Comparison of ENCODE assay signal across 15 cellular contexts in the genomic region with DNA sequence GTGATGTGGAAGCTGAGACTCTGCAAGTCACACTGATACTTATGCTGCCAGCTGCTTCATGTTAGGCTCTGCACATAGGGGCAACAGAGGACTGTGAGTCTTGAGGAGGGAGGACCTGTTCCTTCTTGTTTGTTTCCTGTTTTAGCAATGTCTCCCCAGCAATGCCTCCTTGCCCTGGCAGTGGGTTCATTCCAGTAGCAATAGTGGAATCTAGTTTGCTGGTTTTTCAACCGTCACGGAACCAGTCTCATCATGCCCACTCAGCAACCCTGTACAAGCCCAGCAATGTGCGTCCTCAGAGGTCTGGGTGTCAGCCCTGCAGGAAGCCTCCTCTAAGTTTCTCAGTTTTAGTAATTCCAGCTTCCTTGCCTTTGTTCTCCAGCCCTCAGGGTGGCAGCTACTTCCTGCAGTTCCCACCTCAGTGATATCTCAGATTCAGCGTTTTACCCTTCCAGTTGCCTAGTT. TPM values are rescaled to one million over a fixed set of nuclear protein-coding genes. Genes with fewer than 3 reads are reported as not detected.
DNase-seq lines count a peak whose midpoint lies in the region; ATAC-seq, FAIRE-seq and TF ChIP-seq lines count a peak whose summit lies in the region.
"Had no signal": no experiment of that assay in that cellular context is flagged by ENCODE, and none has a peak within 500 bp of the region (broad histone marks: within the 10 kb centered on the region; RNA-seq: fewer than 3 reads in every experiment).

No MANE protein-coding gene starts in this region.

- BruUV-seq in Panc1 (replicated peaks; lab: Mats Ljungman, UMichigan), result no TSS peak

- peaks cover 0 to 2% (median 0%) of the 10 kb centered on the region in 7 donors for H3K9me3 Mint-ChIP-seq in CD4-positive, CD25-positive, alpha-beta regulatory T cell
- peaks cover 6% of the 10 kb centered on the region for H3K9me3 Mint-ChIP-seq in osteocyte (ENCODE audit: unreplicated experiment)
- H3K9me3 Mint-ChIP-seq: mesothelial cell of epicardium had no signal

- peak overlapping the region in 2 of 3 donors; percentile 26 to 39 for H3K27ac Mint-ChIP-seq in CD4-positive, CD25-positive, alpha-beta regulatory T cell
- H3K27ac Mint-ChIP-seq in osteocyte (ENCODE audit: unreplicated experiment), result peak overlapping the region; percentile 98
- H3K27ac Mint-ChIP-seq: mesothelial cell of epicardium had no signal

- intact Hi-C loops in Panc1 (cut with micrococcal nuclease; ENCODE audit: unreplicated experiment) (no loop called here), dorsolateral prefrontal cortex (cut with DNase I) (no loop called here)

- H3K27ac ChIP-seq in CD4-positive, CD25-positive, alpha-beta regulatory T cell (ENCODE audit: insufficient read depth, low read length, poor library complexity, severe bottlenecking), result no peak overlapping the region
- H3K27ac ChIP-seq in Panc1 (ENCODE audit: low read length) (peak overlapping the region; percentile 83), dorsolateral prefrontal cortex (no peak overlapping the region)
- H3K27ac ChIP-seq: brain microvascular endothelial cell, C4-2B, thoracic aorta had no signal

- H3K36me3 ChIP-seq in CD4-positive, CD25-positive, alpha-beta regulatory T cell (ENCODE audit: control insufficient read depth, insufficient read depth, low read length), result no peaks in the 10 kb centered on the region
- no peaks in the 10 kb centered on the region for H3K36me3 ChIP-seq in Panc1 (ENCODE audit: control insufficient read depth, insufficient read depth, low read length)
- H3K36me3 ChIP-seq in bronchial epithelial cell (ENCODE audit: control insufficient read depth, insufficient read depth, low read length), result no peaks in the 10 kb centered on the region
- H3K36me3 ChIP-seq in HAP-1 (replicated peaks), result no peaks in the 10 kb centered on the region
- H3K36me3 ChIP-seq: brain microvascular endothelial cell, thoracic aorta had no signal

- TF ChIP-seq CTCF in Panc1 (IDR thresholded peaks at IDR 0.05) (no peak), bronchial epithelial cell (IDR thresholded peaks at IDR 0.05; ENCODE audit: insufficient read depth, low read length, severe bottlenecking) (peak; percentile 32), osteocyte (IDR thresholded peaks at IDR 0.05) (no peak), dorsolateral prefrontal cortex (IDR thresholded peaks at IDR 0.05 in 54 of 56, conservative IDR thresholded peaks at IDR 0.05 in 2 of 56; ENCODE audit: low read depth in 1 of 56, partially characterized antibody in 56 of 56) (no peak)

- no peaks in the 10 kb centered on the region for H3K27me3 Mint-ChIP-seq in CD4-positive, CD25-positive, alpha-beta regulatory T cell
- H3K27me3 Mint-ChIP-seq in osteocyte (ENCODE audit: unreplicated experiment), result no peaks in the 10 kb centered on the region

- no peak for ATAC-seq in CD4-positive, CD25-positive, alpha-beta regulatory T cell (ENCODE audit: low read depth in 2 of 2)
- ATAC-seq in Panc1 (no peak), HG02840 (IDR thresholded peaks at IDR 0.05; ENCODE audit: low FRiP score, unreplicated experiment) (no peak), HG03097 (IDR thresholded peaks at IDR 0.05; ENCODE audit: low FRiP score, unreplicated experiment) (no peak)

- peak overlapping the region in 3 of 4 donors; percentile 6 to 36 (median 32) for H3K4me3 Mint-ChIP-seq in CD4-positive, CD25-positive, alpha-beta regulatory T cell
- no peak overlapping the region for H3K4me3 Mint-ChIP-seq in osteocyte (ENCODE audit: unreplicated experiment)
- H3K4me3 Mint-ChIP-seq: mesothelial cell of epicardium had no signal

- peak; percentile 94 for FAIRE-seq in bronchial epithelial cell (lab: Jason Lieb, UNC)
- FAIRE-seq: GM12892 had no signal

- peaks cover 26% of the 10 kb centered on the region for H3K4me1 ChIP-seq in CD4-positive, CD25-positive, alpha-beta regulatory T cell (ENCODE audit: control insufficient read depth, insufficient read depth, low read length, poor library complexity, severe bottlenecking)
- H3K4me1 ChIP-seq in Panc1 (ENCODE audit: control insufficient read depth, insufficient read depth, low read length) (peaks cover 56% of the 10 kb centered on the region), HAP-1 (no peaks in the 10 kb centered on the region)

- peak in 2 of 3 donors; percentile 4 to 66 for DNase-seq in CD4-positive, CD25-positive, alpha-beta regulatory T cell
- DNase-seq in Panc1 (ENCODE audit: low read depth, low spot score) (no peak), bronchial epithelial cell (ENCODE audit: low read depth) (peak; percentile 100), osteocyte (ENCODE audit: extremely low spot score, unreplicated experiment) (no peak), HAP-1 (ENCODE audit: low spot score in 2 of 2) (no peak), dorsolateral prefrontal cortex (no peak)
- DNase-seq: brain microvascular endothelial cell, foreskin melanocyte, NCI-H1092 treated with DMSO at 0.1 percent for 48 hours had no signal

- CTCF ChIA-PET in Panc1 (lab: Charles Lee), result interaction anchor here (0.7 kb wide), 1 partner anchor 942 kb away, joined by 3 read pairs; no protein-coding TSS in a partner anchor

- POLR2A ChIA-PET in Panc1 (lab: Charles Lee), result no interaction called here

- H3K36me3 Mint-ChIP-seq in CD4-positive, CD25-positive, alpha-beta regulatory T cell, result no peaks in the 10 kb centered on the region
- H3K36me3 Mint-ChIP-seq in osteocyte (ENCODE audit: unreplicated experiment), result no peaks in the 10 kb centered on the region
- H3K36me3 Mint-ChIP-seq: mesothelial cell of epicardium had no signal

- H3K4me3 ChIP-seq in CD4-positive, CD25-positive, alpha-beta regulatory T cell (ENCODE audit: low read depth, low read length), result peak overlapping the region; percentile 41
- H3K4me3 ChIP-seq in Panc1 (ENCODE audit: low read depth in 2 of 2, low read length in 2 of 2) (no peak overlapping the region), bronchial epithelial cell (ENCODE audit: low read depth, low read length) (no peak overlapping the region), HAP-1 (no peak overlapping the region), dorsolateral prefrontal cortex (no peak overlapping the region)
- H3K4me3 ChIP-seq: thoracic aorta had no signal

- in situ Hi-C loops in Panc1 (cut with HindIII; ENCODE audit: low pct_unique_long_range_greater_than_20kb, low sequenced_read_pairs) (no loop called here), HAP-1 (cut with MboI; ENCODE audit: low sequenced_read_pairs) (no loop called here)

- peaks cover 15 to 42% (median 26%) of the 10 kb centered on the region in 4 donors for H3K4me1 Mint-ChIP-seq in CD4-positive, CD25-positive, alpha-beta regulatory T cell
- peaks cover 66% of the 10 kb centered on the region for H3K4me1 Mint-ChIP-seq in osteocyte (ENCODE audit: unreplicated experiment)

- H3K9me3 ChIP-seq in CD4-positive, CD25-positive, alpha-beta regulatory T cell (ENCODE audit: control insufficient read depth in 2 of 2, low read length in 2 of 2), result no peaks in the 10 kb centered on the region
- no peaks in the 10 kb centered on the region for H3K9me3 ChIP-seq in Panc1 (ENCODE audit: control insufficient read depth, insufficient read depth, low read depth, low read length)
- no peaks in the 10 kb centered on the region for H3K9me3 ChIP-seq in HAP-1
- H3K9me3 ChIP-seq: thoracic aorta had no signal

- H3K27me3 ChIP-seq in CD4-positive, CD25-positive, alpha-beta regulatory T cell (ENCODE audit: control insufficient read depth, insufficient read depth, low read length), result peaks cover 2% of the 10 kb centered on the region
- no peaks in the 10 kb centered on the region for H3K27me3 ChIP-seq in Panc1 (ENCODE audit: control insufficient read depth, insufficient read depth, low read length)
- no peaks in the 10 kb centered on the region for H3K27me3 ChIP-seq in bronchial epithelial cell (ENCODE audit: control insufficient read depth, insufficient read depth, low read length)
- peaks cover 9% of the 10 kb centered on the region; the same call in 1 of the 2 replicates for H3K27me3 ChIP-seq in HAP-1 (ENCODE audit: low read depth)
- H3K27me3 ChIP-seq in dorsolateral prefrontal cortex, result peaks cover 0 to 10% (median 0%) of the 10 kb centered on the region in 45 donors
- H3K27me3 ChIP-seq: brain microvascular endothelial cell had no signal

RNA-seq across cellular contexts. Expression of a gene that starts 20.5 kb away (rescaled TPM):
- not detected for total RNA-seq in CD4-positive, CD25-positive, alpha-beta regulatory T cell
- polyA plus RNA-seq in CD4-positive, CD25-positive, alpha-beta regulatory T cell, result not detected
- total RNA-seq in Panc1 (2021; ENCODE audit: unreplicated experiment) (0.08 TPM), bronchial epithelial cell (21.1 and 31.5 TPM in 2 replicates), osteocyte (0.13 TPM in 2 replicates), dorsolateral prefrontal cortex (not detected)
- not detected for polyA plus RNA-seq in Panc1 (2012; ENCODE audit: insufficient read length)

Comparison
In these comparisons a context has a peak if more than half of its experiments do, and no peak if none do; other contexts are left out.
1. DNase-seq: peak in CD4-positive, CD25-positive, alpha-beta regulatory T cell (2 of 3) and bronchial epithelial cell (single experiment); none in Panc1 (single experiment), osteocyte (single experiment), HAP-1 (0 of 2) and dorsolateral prefrontal cortex (0 of 10).
2. RNA of a gene that starts 20.5 kb away (total RNA-seq): 21.1 to 31.5 TPM in bronchial epithelial cell; 0.13 TPM in osteocyte, 0.08 TPM in Panc1 (single experiment), not detected in CD4-positive, CD25-positive, alpha-beta regulatory T cell (single experiment) and not detected in dorsolateral prefrontal cortex; every median in the first group is over 10 times any median in the second.